1 cellular context compared by ENCODE assay signal in genomic region chr2:20452551-20452950, GRCh38.
TF ChIP-seq lines count a peak whose summit lies in the region.

No MANE protein-coding gene starts in this region.

TF ChIP-seq in WTC11, 78 proteins besides CTCF, POLR2A, EP300 and RAD21 (continued from another document):
- TF ChIP-seq, protein P1, sequence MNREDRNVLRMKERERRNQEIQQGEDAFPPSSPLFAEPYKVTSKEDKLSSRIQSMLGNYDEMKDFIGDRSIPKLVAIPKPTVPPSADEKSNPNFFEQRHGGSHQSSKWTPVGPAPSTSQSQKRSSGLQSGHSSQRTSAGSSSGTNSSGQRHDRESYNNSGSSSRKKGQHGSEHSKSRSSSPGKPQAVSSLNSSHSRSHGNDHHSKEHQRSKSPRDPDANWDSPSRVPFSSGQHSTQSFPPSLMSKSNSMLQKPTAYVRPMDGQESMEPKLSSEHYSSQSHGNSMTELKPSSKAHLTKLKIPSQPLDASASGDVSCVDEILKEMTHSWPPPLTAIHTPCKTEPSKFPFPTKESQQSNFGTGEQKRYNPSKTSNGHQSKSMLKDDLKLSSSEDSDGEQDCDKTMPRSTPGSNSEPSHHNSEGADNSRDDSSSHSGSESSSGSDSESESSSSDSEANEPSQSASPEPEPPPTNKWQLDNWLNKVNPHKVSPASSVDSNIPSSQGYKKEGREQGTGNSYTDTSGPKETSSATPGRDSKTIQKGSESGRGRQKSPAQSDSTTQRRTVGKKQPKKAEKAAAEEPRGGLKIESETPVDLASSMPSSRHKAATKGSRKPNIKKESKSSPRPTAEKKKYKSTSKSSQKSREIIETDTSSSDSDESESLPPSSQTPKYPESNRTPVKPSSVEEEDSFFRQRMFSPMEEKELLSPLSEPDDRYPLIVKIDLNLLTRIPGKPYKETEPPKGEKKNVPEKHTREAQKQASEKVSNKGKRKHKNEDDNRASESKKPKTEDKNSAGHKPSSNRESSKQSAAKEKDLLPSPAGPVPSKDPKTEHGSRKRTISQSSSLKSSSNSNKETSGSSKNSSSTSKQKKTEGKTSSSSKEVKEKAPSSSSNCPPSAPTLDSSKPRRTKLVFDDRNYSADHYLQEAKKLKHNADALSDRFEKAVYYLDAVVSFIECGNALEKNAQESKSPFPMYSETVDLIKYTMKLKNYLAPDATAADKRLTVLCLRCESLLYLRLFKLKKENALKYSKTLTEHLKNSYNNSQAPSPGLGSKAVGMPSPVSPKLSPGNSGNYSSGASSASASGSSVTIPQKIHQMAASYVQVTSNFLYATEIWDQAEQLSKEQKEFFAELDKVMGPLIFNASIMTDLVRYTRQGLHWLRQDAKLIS (CRISPR knock-in tag; IDR thresholded peaks at IDR 0.05; ENCODE audit: borderline replicate concordance) = no peak
- TF ChIP-seq OVOL2 (CRISPR knock-in tag; IDR thresholded peaks at IDR 0.05; ENCODE audit: borderline replicate concordance) = no peak
- TF ChIP-seq, protein P2, sequence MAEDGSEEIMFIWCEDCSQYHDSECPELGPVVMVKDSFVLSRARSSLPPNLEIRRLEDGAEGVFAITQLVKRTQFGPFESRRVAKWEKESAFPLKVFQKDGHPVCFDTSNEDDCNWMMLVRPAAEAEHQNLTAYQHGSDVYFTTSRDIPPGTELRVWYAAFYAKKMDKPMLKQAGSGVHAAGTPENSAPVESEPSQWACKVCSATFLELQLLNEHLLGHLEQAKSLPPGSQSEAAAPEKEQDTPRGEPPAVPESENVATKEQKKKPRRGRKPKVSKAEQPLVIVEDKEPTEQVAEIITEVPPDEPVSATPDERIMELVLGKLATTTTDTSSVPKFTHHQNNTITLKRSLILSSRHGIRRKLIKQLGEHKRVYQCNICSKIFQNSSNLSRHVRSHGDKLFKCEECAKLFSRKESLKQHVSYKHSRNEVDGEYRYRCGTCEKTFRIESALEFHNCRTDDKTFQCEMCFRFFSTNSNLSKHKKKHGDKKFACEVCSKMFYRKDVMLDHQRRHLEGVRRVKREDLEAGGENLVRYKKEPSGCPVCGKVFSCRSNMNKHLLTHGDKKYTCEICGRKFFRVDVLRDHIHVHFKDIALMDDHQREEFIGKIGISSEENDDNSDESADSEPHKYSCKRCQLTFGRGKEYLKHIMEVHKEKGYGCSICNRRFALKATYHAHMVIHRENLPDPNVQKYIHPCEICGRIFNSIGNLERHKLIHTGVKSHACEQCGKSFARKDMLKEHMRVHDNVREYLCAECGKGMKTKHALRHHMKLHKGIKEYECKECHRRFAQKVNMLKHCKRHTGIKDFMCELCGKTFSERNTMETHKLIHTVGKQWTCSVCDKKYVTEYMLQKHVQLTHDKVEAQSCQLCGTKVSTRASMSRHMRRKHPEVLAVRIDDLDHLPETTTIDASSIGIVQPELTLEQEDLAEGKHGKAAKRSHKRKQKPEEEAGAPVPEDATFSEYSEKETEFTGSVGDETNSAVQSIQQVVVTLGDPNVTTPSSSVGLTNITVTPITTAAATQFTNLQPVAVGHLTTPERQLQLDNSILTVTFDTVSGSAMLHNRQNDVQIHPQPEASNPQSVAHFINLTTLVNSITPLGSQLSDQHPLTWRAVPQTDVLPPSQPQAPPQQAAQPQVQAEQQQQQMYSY (CRISPR knock-in tag; IDR thresholded peaks at IDR 0.05) = no peak
TF ChIP-seq in WTC11: peak in this region for 0.
